Comparison of ENCODE assay signal across 9 cellular contexts in the genomic region with DNA sequence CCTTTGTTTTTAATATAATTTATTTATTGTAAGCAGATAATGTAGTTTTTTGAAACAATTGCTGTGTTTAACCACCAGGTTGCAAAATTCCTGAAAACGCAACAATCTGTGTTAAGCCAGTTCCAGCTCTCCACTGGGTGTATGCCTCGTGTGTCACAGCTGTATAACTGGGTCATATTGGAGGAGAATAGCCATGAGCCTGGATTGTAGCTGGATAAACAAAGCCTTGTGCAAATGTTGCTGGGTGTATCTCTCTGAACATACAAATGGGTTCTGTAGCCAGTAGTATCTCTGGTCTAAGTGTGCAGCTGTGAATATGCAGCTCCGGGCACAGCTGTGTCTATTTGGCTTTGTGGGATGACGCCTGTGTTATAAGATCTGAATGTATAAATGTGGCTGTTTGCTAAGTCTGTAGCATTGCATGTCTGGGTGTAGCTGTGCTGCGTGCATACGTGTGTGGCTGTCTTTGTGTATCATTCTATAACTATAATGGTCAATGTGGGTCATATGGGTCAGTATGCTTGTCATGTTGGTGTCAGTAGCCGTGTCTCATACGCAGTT. TPM values are rescaled to one million over a fixed set of nuclear protein-coding genes. Genes with fewer than 3 reads are reported as not detected.
DNase-seq lines count a peak whose midpoint lies in the region; ATAC-seq and TF ChIP-seq lines count a peak whose summit lies in the region.
"Had no signal": no experiment of that assay in that cellular context is flagged by ENCODE, and none has a peak within 500 bp of the region (broad histone marks: within the 10 kb centered on the region; RNA-seq: fewer than 3 reads in every experiment).

No MANE protein-coding gene starts in this region.

- peak overlapping the region; percentile 77 for H3K27ac ChIP-seq in 22Rv1

- peak overlapping the region; percentile 73 for H3K9ac ChIP-seq in mucosa of stomach (ENCODE audit: low read length)

- peak; percentile 74 for DNase-seq in LHCN-M2 (ENCODE audit: low read depth)
- peak; percentile 43 for DNase-seq in dermis blood vessel endothelial cell
- no peak for DNase-seq in SKM-1 treated with dmso at 0.1 percent for 144 hours (lab: John Stamatoyannopoulos, UW; ENCODE audit: unreplicated experiment)
- DNase-seq in effector CD4-positive, alpha-beta T cell = no peak
- DNase-seq: NCI-H82 had no signal

- H3K4me3 ChIP-seq in mucosa of stomach (ENCODE audit: low read length) = no peak overlapping the region

- TF ChIP-seq CTCF in 22Rv1 (IDR thresholded peaks at IDR 0.05) = no peak

- no peak for ATAC-seq in HG03095 (IDR thresholded peaks at IDR 0.05; ENCODE audit: unreplicated experiment)
- no peak for ATAC-seq in GM18520 (IDR thresholded peaks at IDR 0.05; ENCODE audit: unreplicated experiment)

- H3K27me3 ChIP-seq in mucosa of stomach (ENCODE audit: control insufficient read depth, insufficient read depth, low read length) = no peaks in the 10 kb centered on the region

- peaks cover 4% of the 10 kb centered on the region for H3K36me3 ChIP-seq in mucosa of stomach (ENCODE audit: control insufficient read depth, insufficient read depth, low read length)

- peaks cover 36% of the 10 kb centered on the region for H3K4me1 ChIP-seq in mucosa of stomach (ENCODE audit: control insufficient read depth, insufficient read depth, low read length)

- H3K9me3 ChIP-seq in mucosa of stomach (ENCODE audit: control insufficient read depth, low read length) = no peaks in the 10 kb centered on the region

RNA-seq across cellular contexts. Expression of gene TCEA3, which starts 2.7 kb away (rescaled TPM):
- 1.5 TPM in 2 replicates for total RNA-seq in LHCN-M2 (2014; rRNA removed)
- polyA plus RNA-seq in LHCN-M2 (2012) = 3.5 TPM
- total RNA-seq in dermis blood vessel endothelial cell = 0.60 and 1.7 TPM in 2 replicates

RNA-seq across cellular contexts. Expression of gene ZNF436, which starts 52.2 kb away (rescaled TPM):
- total RNA-seq in LHCN-M2 (2014; rRNA removed) (10.8 and 13.4 TPM in 2 replicates), dermis blood vessel endothelial cell (30.7 and 37.6 TPM in 2 replicates)
- polyA plus RNA-seq in LHCN-M2 (2012) = 5.6 TPM

Comparison
In these comparisons a context has a peak if more than half of its experiments do, and no peak if none do; other contexts are left out.
1. DNase-seq: peak in LHCN-M2 (single experiment) and dermis blood vessel endothelial cell (single experiment); none in SKM-1 treated with dmso at 0.1 percent for 144 hours (single experiment) and effector CD4-positive, alpha-beta T cell (single experiment).